1 cellular context compared by ENCODE assay signal in genomic region chr19:38707512-38708114, GRCh38.
TF ChIP-seq lines count a peak whose summit lies in the region.

No MANE protein-coding gene starts in this region.

TF ChIP-seq in HepG2, 621 proteins besides CTCF, POLR2A, EP300 and RAD21 (continued from another document):
- TF ChIP-seq, protein P1, sequence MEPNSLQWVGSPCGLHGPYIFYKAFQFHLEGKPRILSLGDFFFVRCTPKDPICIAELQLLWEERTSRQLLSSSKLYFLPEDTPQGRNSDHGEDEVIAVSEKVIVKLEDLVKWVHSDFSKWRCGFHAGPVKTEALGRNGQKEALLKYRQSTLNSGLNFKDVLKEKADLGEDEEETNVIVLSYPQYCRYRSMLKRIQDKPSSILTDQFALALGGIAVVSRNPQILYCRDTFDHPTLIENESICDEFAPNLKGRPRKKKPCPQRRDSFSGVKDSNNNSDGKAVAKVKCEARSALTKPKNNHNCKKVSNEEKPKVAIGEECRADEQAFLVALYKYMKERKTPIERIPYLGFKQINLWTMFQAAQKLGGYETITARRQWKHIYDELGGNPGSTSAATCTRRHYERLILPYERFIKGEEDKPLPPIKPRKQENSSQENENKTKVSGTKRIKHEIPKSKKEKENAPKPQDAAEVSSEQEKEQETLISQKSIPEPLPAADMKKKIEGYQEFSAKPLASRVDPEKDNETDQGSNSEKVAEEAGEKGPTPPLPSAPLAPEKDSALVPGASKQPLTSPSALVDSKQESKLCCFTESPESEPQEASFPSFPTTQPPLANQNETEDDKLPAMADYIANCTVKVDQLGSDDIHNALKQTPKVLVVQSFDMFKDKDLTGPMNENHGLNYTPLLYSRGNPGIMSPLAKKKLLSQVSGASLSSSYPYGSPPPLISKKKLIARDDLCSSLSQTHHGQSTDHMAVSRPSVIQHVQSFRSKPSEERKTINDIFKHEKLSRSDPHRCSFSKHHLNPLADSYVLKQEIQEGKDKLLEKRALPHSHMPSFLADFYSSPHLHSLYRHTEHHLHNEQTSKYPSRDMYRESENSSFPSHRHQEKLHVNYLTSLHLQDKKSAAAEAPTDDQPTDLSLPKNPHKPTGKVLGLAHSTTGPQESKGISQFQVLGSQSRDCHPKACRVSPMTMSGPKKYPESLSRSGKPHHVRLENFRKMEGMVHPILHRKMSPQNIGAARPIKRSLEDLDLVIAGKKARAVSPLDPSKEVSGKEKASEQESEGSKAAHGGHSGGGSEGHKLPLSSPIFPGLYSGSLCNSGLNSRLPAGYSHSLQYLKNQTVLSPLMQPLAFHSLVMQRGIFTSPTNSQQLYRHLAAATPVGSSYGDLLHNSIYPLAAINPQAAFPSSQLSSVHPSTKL (CRISPR knock-in tag; IDR thresholded peaks at IDR 0.05): peak; percentile 48; the same call in 1 of the 2 replicates
- TF ChIP-seq ZMAT5 (CRISPR knock-in tag; IDR thresholded peaks at IDR 0.05; ENCODE audit: borderline replicate concordance, low read depth) (no peak), GATAD2A (CRISPR knock-in tag; IDR thresholded peaks at IDR 0.05) (peak; percentile 62; the same call in 1 of the 2 replicates), SAP130 (CRISPR knock-in tag; IDR thresholded peaks at IDR 0.05; ENCODE audit: low read depth) (peak; percentile 23; the same call in 1 of the 2 replicates), RARA (CRISPR knock-in tag; IDR thresholded peaks at IDR 0.05) (0 out of 2 replicates have a peak, but pooled peaks have one; percentile 8), ZNF768 (CRISPR knock-in tag; IDR thresholded peaks at IDR 0.05) (peak; percentile 86), TEAD3 (CRISPR knock-in tag; optimal IDR thresholded peaks at IDR 0.05; ENCODE audit: borderline replicate concordance) (peak; percentile 9), ZNF281 (CRISPR knock-in tag; IDR thresholded peaks at IDR 0.05; ENCODE audit: borderline replicate concordance) (peak; percentile 81; the same call in 1 of the 2 replicates), HDAC1 (CRISPR knock-in tag; IDR thresholded peaks at IDR 0.05) (peak; percentile 42; the same call in 1 of the 2 replicates), ZNF317 (CRISPR knock-in tag; IDR thresholded peaks at IDR 0.05) (no peak), MYC (CRISPR knock-in tag; IDR thresholded peaks at IDR 0.05; ENCODE audit: borderline replicate concordance) (0 out of 2 replicates have a peak, but pooled peaks have one; percentile 12), SOX13 (IDR thresholded peaks at IDR 0.05) (no peak), SOX13 (CRISPR knock-in tag; conservative IDR thresholded peaks at IDR 0.05 in 1 of 2, IDR thresholded peaks at IDR 0.05 in 1 of 2) (peak in 1 of 2 experiments; percentile 17; a peak in 1 of 4 replicates), ZBTB38 (CRISPR knock-in tag; IDR thresholded peaks at IDR 0.05) (peak; percentile 97), SALL2 (CRISPR knock-in tag; IDR thresholded peaks at IDR 0.05) (no peak), CENPT (CRISPR knock-in tag; IDR thresholded peaks at IDR 0.05; ENCODE audit: low read depth) (no peak), ZNF614 (CRISPR knock-in tag; IDR thresholded peaks at IDR 0.05; ENCODE audit: borderline replicate concordance) (peak; percentile 21; the same call in 1 of the 2 replicates), CCDC6 (CRISPR knock-in tag; IDR thresholded peaks at IDR 0.05) (no peak), ZNF629 (CRISPR knock-in tag; conservative IDR thresholded peaks at IDR 0.05) (peak; percentile 32; the same call in 1 of the 2 replicates), ZBTB8A (CRISPR knock-in tag; IDR thresholded peaks at IDR 0.05; ENCODE audit: borderline replicate concordance, low read depth) (no peak), CHCHD3 (CRISPR knock-in tag; IDR thresholded peaks at IDR 0.05) (no peak), HNF4A (CRISPR knock-in tag; IDR thresholded peaks at IDR 0.05) (0 out of 2 replicates have a peak, but pooled peaks have one; percentile 17), MED1 (CRISPR knock-in tag; IDR thresholded peaks at IDR 0.05) (peak; percentile 13; the same call in 1 of the 2 replicates), ZNF605 (CRISPR knock-in tag; IDR thresholded peaks at IDR 0.05) (peak; percentile 12; the same call in 1 of the 2 replicates), RXRA (CRISPR knock-in tag; IDR thresholded peaks at IDR 0.05) (peak; percentile 58; the same call in 1 of the 2 replicates), ZNF616 (CRISPR knock-in tag; IDR thresholded peaks at IDR 0.05; ENCODE audit: low read depth) (no peak)
- TF ChIP-seq, protein P2, sequence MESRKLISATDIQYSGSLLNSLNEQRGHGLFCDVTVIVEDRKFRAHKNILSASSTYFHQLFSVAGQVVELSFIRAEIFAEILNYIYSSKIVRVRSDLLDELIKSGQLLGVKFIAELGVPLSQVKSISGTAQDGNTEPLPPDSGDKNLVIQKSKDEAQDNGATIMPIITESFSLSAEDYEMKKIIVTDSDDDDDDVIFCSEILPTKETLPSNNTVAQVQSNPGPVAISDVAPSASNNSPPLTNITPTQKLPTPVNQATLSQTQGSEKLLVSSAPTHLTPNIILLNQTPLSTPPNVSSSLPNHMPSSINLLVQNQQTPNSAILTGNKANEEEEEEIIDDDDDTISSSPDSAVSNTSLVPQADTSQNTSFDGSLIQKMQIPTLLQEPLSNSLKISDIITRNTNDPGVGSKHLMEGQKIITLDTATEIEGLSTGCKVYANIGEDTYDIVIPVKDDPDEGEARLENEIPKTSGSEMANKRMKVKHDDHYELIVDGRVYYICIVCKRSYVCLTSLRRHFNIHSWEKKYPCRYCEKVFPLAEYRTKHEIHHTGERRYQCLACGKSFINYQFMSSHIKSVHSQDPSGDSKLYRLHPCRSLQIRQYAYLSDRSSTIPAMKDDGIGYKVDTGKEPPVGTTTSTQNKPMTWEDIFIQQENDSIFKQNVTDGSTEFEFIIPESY (CRISPR knock-in tag; IDR thresholded peaks at IDR 0.05): peak; percentile 98
- TF ChIP-seq, protein P3, sequence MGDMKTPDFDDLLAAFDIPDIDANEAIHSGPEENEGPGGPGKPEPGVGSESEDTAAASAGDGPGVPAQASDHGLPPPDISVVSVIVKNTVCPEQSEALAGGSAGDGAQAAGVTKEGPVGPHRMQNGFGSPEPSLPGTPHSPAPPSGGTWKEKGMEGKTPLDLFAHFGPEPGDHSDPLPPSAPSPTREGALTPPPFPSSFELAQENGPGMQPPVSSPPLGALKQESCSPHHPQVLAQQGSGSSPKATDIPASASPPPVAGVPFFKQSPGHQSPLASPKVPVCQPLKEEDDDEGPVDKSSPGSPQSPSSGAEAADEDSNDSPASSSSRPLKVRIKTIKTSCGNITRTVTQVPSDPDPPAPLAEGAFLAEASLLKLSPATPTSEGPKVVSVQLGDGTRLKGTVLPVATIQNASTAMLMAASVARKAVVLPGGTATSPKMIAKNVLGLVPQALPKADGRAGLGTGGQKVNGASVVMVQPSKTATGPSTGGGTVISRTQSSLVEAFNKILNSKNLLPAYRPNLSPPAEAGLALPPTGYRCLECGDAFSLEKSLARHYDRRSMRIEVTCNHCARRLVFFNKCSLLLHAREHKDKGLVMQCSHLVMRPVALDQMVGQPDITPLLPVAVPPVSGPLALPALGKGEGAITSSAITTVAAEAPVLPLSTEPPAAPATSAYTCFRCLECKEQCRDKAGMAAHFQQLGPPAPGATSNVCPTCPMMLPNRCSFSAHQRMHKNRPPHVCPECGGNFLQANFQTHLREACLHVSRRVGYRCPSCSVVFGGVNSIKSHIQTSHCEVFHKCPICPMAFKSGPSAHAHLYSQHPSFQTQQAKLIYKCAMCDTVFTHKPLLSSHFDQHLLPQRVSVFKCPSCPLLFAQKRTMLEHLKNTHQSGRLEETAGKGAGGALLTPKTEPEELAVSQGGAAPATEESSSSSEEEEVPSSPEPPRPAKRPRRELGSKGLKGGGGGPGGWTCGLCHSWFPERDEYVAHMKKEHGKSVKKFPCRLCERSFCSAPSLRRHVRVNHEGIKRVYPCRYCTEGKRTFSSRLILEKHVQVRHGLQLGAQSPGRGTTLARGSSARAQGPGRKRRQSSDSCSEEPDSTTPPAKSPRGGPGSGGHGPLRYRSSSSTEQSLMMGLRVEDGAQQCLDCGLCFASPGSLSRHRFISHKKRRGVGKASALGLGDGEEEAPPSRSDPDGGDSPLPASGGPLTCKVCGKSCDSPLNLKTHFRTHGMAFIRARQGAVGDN (CRISPR knock-in tag; IDR thresholded peaks at IDR 0.05): peak; percentile 85
- TF ChIP-seq, protein P4, sequence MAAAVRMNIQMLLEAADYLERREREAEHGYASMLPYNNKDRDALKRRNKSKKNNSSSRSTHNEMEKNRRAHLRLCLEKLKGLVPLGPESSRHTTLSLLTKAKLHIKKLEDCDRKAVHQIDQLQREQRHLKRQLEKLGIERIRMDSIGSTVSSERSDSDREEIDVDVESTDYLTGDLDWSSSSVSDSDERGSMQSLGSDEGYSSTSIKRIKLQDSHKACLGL (CRISPR knock-in tag; IDR thresholded peaks at IDR 0.05): 0 out of 2 replicates have a peak, but pooled peaks have one; percentile 28
